In genomic region chr18:12092398-12093229, GRCh38 we compare ENCODE assay signal across 12 cellular contexts. TPM values are rescaled to one million over a fixed set of nuclear protein-coding genes. Genes with fewer than 3 reads are reported as not detected.
DNase-seq lines count a peak whose midpoint lies in the region; ATAC-seq and TF ChIP-seq lines count a peak whose summit lies in the region.
"Had no signal": no experiment of that assay in that cellular context is flagged by ENCODE, and none has a peak within 500 bp of the region (broad histone marks: within the 10 kb centered on the region; RNA-seq: fewer than 3 reads in every experiment).

No MANE protein-coding gene starts in this region.

- no peaks in the 10 kb centered on the region for H3K27me3 ChIP-seq in transverse colon

- no peaks in the 10 kb centered on the region for H3K9me3 ChIP-seq in transverse colon

- H3K9me3 Mint-ChIP-seq in activated CD8-positive, alpha-beta memory T cell treated with anti-CD3 and anti-CD28 coated beads, Interleukin-2, amount 10 ng/mL, durations not matched to agents 7 days and 5 days (ENCODE audit: low read depth) = no peaks in the 10 kb centered on the region
- peaks cover 4% of the 10 kb centered on the region for H3K9me3 Mint-ChIP-seq in mesothelial cell of epicardium
- H3K9me3 Mint-ChIP-seq in T-helper 2 cell treated with Interferon-gamma antibody and Interleukin-4, amounts not matched to agents 5 μg/mL and 100 μg/mL, for 36 hours = peaks cover 3% of the 10 kb centered on the region
- H3K9me3 Mint-ChIP-seq: activated B cell treated with CpG ODN at 0.5 μM for 24 hours had no signal

- in situ Hi-C loops in transverse colon (cut with MboI; ENCODE audit: low pct_ligation_motif_present in 1 of 4, low pct_unique_long_range_greater_than_20kb in 1 of 4, low sequenced_read_pairs in 3 of 4) = loop anchor here in 2 of 4 donors (10.0 kb wide), 2 partner anchors 142 to 152 kb away; no protein-coding TSS in a partner anchor

- intact Hi-C loops in transverse colon (cut with DNase I; ENCODE audit: low total_unique reads) = no loop called here

- WGBS in transverse colon (ENCODE audit: low coverage in 1 of 2), 2 donors = 57% methylated on average over 17 of the region's 17 CpGs; no CpG with 5 or more reads in 1 of the 2 donors

- peak; percentile 41 for DNase-seq in activated CD8-positive, alpha-beta memory T cell treated with anti-CD3 and anti-CD28 coated beads, Interleukin-2, amount 10 ng/mL, durations not matched to agents 7 days and 5 days
- DNase-seq in activated CD8-positive, alpha-beta memory T cell treated with anti-CD3 and anti-CD28 coated beads for 24 hours = no peak
- DNase-seq in NCI-H2196 (lab: John Stamatoyannopoulos, UW; ENCODE audit: unreplicated experiment) (peak; percentile 64), dermis microvascular lymphatic vessel endothelial cell (ENCODE audit: low read depth in 2 of 2) (peak; percentile 34 to 36), transverse colon (peak; percentile 63), mesothelial cell of epicardium (ENCODE audit: low spot score in 2 of 2, unreplicated experiment in 2 of 2) (no peak)
- DNase-seq in T-helper 2 cell treated with Interferon-gamma antibody and Interleukin-4, amounts not matched to agents 5 μg/mL and 100 μg/mL, for 36 hours (ENCODE audit: low spot score) = no peak
- DNase-seq in effector CD8-positive, alpha-beta T cell (lab: John Stamatoyannopoulos, UW) = no peak
- DNase-seq: activated B cell treated with CpG ODN at 0.5 μM for 24 hours had no signal

- peaks cover 3% of the 10 kb centered on the region for H3K4me1 Mint-ChIP-seq in activated CD8-positive, alpha-beta memory T cell treated with anti-CD3 and anti-CD28 coated beads, Interleukin-2, amount 10 ng/mL, durations not matched to agents 7 days and 5 days
- no peaks in the 10 kb centered on the region for H3K4me1 Mint-ChIP-seq in mesothelial cell of epicardium
- H3K4me1 Mint-ChIP-seq in T-helper 2 cell treated with Interferon-gamma antibody and Interleukin-4, amounts not matched to agents 5 μg/mL and 100 μg/mL, for 36 hours (ENCODE audit: low read depth) = no peaks in the 10 kb centered on the region
- H3K4me1 Mint-ChIP-seq: activated B cell treated with CpG ODN at 0.5 μM for 24 hours, B cell had no signal

- H3K27me3 Mint-ChIP-seq in activated CD8-positive, alpha-beta memory T cell treated with anti-CD3 and anti-CD28 coated beads, Interleukin-2, amount 10 ng/mL, durations not matched to agents 7 days and 5 days = peaks cover 3% of the 10 kb centered on the region
- peaks cover 21% of the 10 kb centered on the region for H3K27me3 Mint-ChIP-seq in mesothelial cell of epicardium (ENCODE audit: low read depth)
- peaks cover 3% of the 10 kb centered on the region for H3K27me3 Mint-ChIP-seq in T-helper 2 cell treated with Interferon-gamma antibody and Interleukin-4, amounts not matched to agents 5 μg/mL and 100 μg/mL, for 36 hours (ENCODE audit: low read depth)
- H3K27me3 Mint-ChIP-seq: activated B cell treated with CpG ODN at 0.5 μM for 24 hours, B cell had no signal

- H3K36me3 Mint-ChIP-seq in activated CD8-positive, alpha-beta memory T cell treated with anti-CD3 and anti-CD28 coated beads, Interleukin-2, amount 10 ng/mL, durations not matched to agents 7 days and 5 days = no peaks in the 10 kb centered on the region
- no peaks in the 10 kb centered on the region for H3K36me3 Mint-ChIP-seq in mesothelial cell of epicardium
- H3K36me3 Mint-ChIP-seq in T-helper 2 cell treated with Interferon-gamma antibody and Interleukin-4, amounts not matched to agents 5 μg/mL and 100 μg/mL, for 36 hours (ENCODE audit: low read depth) = no peaks in the 10 kb centered on the region

- CTCF ChIA-PET in activated CD8-positive, alpha-beta memory T cell treated with anti-CD3 and anti-CD28 coated beads, Interleukin-2, amount 10 ng/mL, durations not matched to agents 7 days and 5 days (lab: Charles Lee) = interaction anchor here (1.3 kb wide), 1 partner anchor 144 kb away, joined by 3 read pairs; no protein-coding TSS in a partner anchor

- H3K4me3 ChIP-seq in transverse colon = no peak overlapping the region

- no peak for TF ChIP-seq EP300 in transverse colon (IDR thresholded peaks at IDR 0.05; ENCODE audit: low read depth)

- no peak overlapping the region for H3K4me3 Mint-ChIP-seq in activated CD8-positive, alpha-beta memory T cell treated with anti-CD3 and anti-CD28 coated beads, Interleukin-2, amount 10 ng/mL, durations not matched to agents 7 days and 5 days
- H3K4me3 Mint-ChIP-seq in mesothelial cell of epicardium = no peak overlapping the region
- H3K4me3 Mint-ChIP-seq in T-helper 2 cell treated with Interferon-gamma antibody and Interleukin-4, amounts not matched to agents 5 μg/mL and 100 μg/mL, for 36 hours = no peak overlapping the region
- H3K4me3 Mint-ChIP-seq: activated B cell treated with CpG ODN at 0.5 μM for 24 hours, B cell had no signal

- no peak for TF ChIP-seq POLR2A in transverse colon (IDR thresholded peaks at IDR 0.05)

- TF ChIP-seq CTCF in transverse colon (IDR thresholded peaks at IDR 0.05) = peak; percentile 29 to 68 (median 46)
- TF ChIP-seq CTCF in mesothelial cell of epicardium (IDR thresholded peaks at IDR 0.05; ENCODE audit: unreplicated experiment) = no peak

- no peaks in the 10 kb centered on the region for H3K36me3 ChIP-seq in transverse colon

- ATAC-seq in activated CD8-positive, alpha-beta memory T cell treated with anti-CD3 and anti-CD28 coated beads, Interleukin-2, amount 10 ng/mL, durations not matched to agents 7 days and 5 days = no peak

- H3K27ac Mint-ChIP-seq in activated CD8-positive, alpha-beta memory T cell treated with anti-CD3 and anti-CD28 coated beads, Interleukin-2, amount 10 ng/mL, durations not matched to agents 7 days and 5 days = no peak overlapping the region
- H3K27ac Mint-ChIP-seq in mesothelial cell of epicardium = no peak overlapping the region
- no peak overlapping the region for H3K27ac Mint-ChIP-seq in T-helper 2 cell treated with Interferon-gamma antibody and Interleukin-4, amounts not matched to agents 5 μg/mL and 100 μg/mL, for 36 hours
- H3K27ac Mint-ChIP-seq: activated B cell treated with CpG ODN at 0.5 μM for 24 hours, B cell had no signal

- H3K4me1 ChIP-seq in transverse colon = no peaks in the 10 kb centered on the region

- H3K27ac ChIP-seq in transverse colon = no peak overlapping the region
- H3K27ac ChIP-seq: epithelial cell of prostate had no signal

RNA-seq across cellular contexts. Expression of gene ANKRD62, which starts 1.0 kb away (rescaled TPM):
- total RNA-seq in activated CD8-positive, alpha-beta memory T cell treated with anti-CD3 and anti-CD28 coated beads, Interleukin-2, amount 10 ng/mL, durations not matched to agents 7 days and 5 days = not detected
- total RNA-seq in dermis microvascular lymphatic vessel endothelial cell = not detected in 2 replicates
- total RNA-seq in transverse colon = 1 to 10 TPM in 1 of 4 donors, under 1 TPM in 2, not detected in 1; 0.20 to 1.4 (median 0.32) TPM
- not detected in 3 replicates for total RNA-seq in mesothelial cell of epicardium
- total RNA-seq: activated B cell treated with CpG ODN at 0.5 μM for 24 hours, B cell, pulmonary artery endothelial cell had no signal

Comparison
In these comparisons a context has a peak if more than half of its experiments do, and no peak if none do; other contexts are left out.
1. DNase-seq: peak in activated CD8-positive, alpha-beta memory T cell treated with anti-CD3 and anti-CD28 coated beads, Interleukin-2, amount 10 ng/mL, durations not matched to agents 7 days and 5 days (single experiment), NCI-H2196 (single experiment), dermis microvascular lymphatic vessel endothelial cell (2 of 2) and transverse colon (single experiment); none in activated CD8-positive, alpha-beta memory T cell treated with anti-CD3 and anti-CD28 coated beads for 24 hours (single experiment), mesothelial cell of epicardium (0 of 2), T-helper 2 cell treated with Interferon-gamma antibody and Interleukin-4, amounts not matched to agents 5 μg/mL and 100 μg/mL, for 36 hours (single experiment) and effector CD8-positive, alpha-beta T cell (single experiment).